In genomic region chrX:120244735-120245498, GRCh38 we compare ENCODE assay signal across 8 cellular contexts. TPM values are rescaled to one million over a fixed set of nuclear protein-coding genes. Genes with fewer than 3 reads are reported as not detected.
DNase-seq lines count a peak whose midpoint lies in the region; ATAC-seq lines count a peak whose summit lies in the region.

No MANE protein-coding gene starts in this region.

- H3K4me1 ChIP-seq in endocrine pancreas (ENCODE audit: control insufficient read depth, insufficient read depth, low read length) (peaks cover 10% of the 10 kb centered on the region), mesodermal cell (ENCODE audit: control insufficient read depth, insufficient read depth, low read length, poor library complexity, severe bottlenecking) (no peaks in the 10 kb centered on the region)

- H3K27me3 ChIP-seq in endocrine pancreas (ENCODE audit: control insufficient read depth, insufficient read depth, low read length): no peaks in the 10 kb centered on the region

- peak; percentile 81 for ATAC-seq in GM19452 (IDR thresholded peaks at IDR 0.05; ENCODE audit: unreplicated experiment)
- peak; percentile 75 for ATAC-seq in HG03571 (IDR thresholded peaks at IDR 0.05; ENCODE audit: unreplicated experiment)

- DNase-seq in CD1c-positive myeloid dendritic cell (ENCODE audit: extremely low spot score) (peak; percentile 70), NCI-H774 (lab: John Stamatoyannopoulos, UW) (peak; percentile 87)
- peak; percentile 78 for DNase-seq in activated CD8-positive, alpha-beta memory T cell treated with anti-CD3 and anti-CD28 coated beads for 24 hours
- DNase-seq in stimulated activated CD8-positive, alpha-beta memory T cell treated with anti-CD3 and anti-CD28 coated beads, Interleukin-15, amount 100 ng/mL, for 24 hours (ENCODE audit: low read depth): peak; percentile 8

- H3K9me3 ChIP-seq in endocrine pancreas (ENCODE audit: control insufficient read depth, low read length) (no peaks in the 10 kb centered on the region), mesodermal cell (ENCODE audit: control insufficient read depth, low read length) (no peaks in the 10 kb centered on the region)

- 0% methylated on average over 8 to 19 of the region's 43 CpGs for WGBS in mesodermal cell (ENCODE audit: insufficient coverage in 2 of 2), 2 experiments

- peak overlapping the region; percentile 91 for H3K4me3 ChIP-seq in endocrine pancreas (ENCODE audit: control insufficient read depth, insufficient read depth, low read length)
- H3K4me3 ChIP-seq in mesodermal cell (ENCODE audit: extremely low read depth, insufficient read depth, low read length, poor library complexity, severe bottlenecking): peak overlapping the region; percentile 51

- H3K27ac ChIP-seq in mesodermal cell (ENCODE audit: low read depth, low read length, severe bottlenecking): peak overlapping the region; percentile 71

- H3K36me3 ChIP-seq in endocrine pancreas (ENCODE audit: control insufficient read depth, insufficient read depth, low read length): no peaks in the 10 kb centered on the region
- H3K36me3 ChIP-seq in mesodermal cell (ENCODE audit: control insufficient read depth, insufficient read depth, low read length): no peaks in the 10 kb centered on the region

- H3K9ac ChIP-seq in endocrine pancreas (ENCODE audit: control insufficient read depth, insufficient read depth, low read length): peak overlapping the region; percentile 81

RNA-seq across cellular contexts. Expression of gene ZBTB33, which starts 5.7 kb away (rescaled TPM):
- 16.6 TPM for polyA plus RNA-seq in mesodermal cell (2013, experiment 1 of 2)
- 18.1 TPM for polyA plus RNA-seq in mesodermal cell (2013, experiment 2 of 2)

Comparison
In these comparisons a context has a peak if more than half of its experiments do, and no peak if none do; other contexts are left out.
1. Peak in every context shown above with its lines: DNase-seq, ATAC-seq, H3K4me3 ChIP-seq and H3K27ac ChIP-seq.
2. DNase-seq: peak in every context shown above with its lines; median percentile 87 in NCI-H774; 78 in activated CD8-positive, alpha-beta memory T cell treated with anti-CD3 and anti-CD28 coated beads for 24 hours; 70 in CD1c-positive myeloid dendritic cell; 8 in stimulated activated CD8-positive, alpha-beta memory T cell treated with anti-CD3 and anti-CD28 coated beads, Interleukin-15, amount 100 ng/mL, for 24 hours.